Comparison of ENCODE assay signal across 12 cellular contexts in genomic region chr14:39680777-39681176, GRCh38.
A peak's percentile ranks its signal among the peaks of the same experiment; 100 is the strongest.
DNase-seq lines count a peak whose midpoint lies in the region; ATAC-seq and TF ChIP-seq lines count a peak whose summit lies in the region.
"Had no signal": no experiment of that assay in that cellular context is flagged by ENCODE, and none has a peak within 500 bp of the region (broad histone marks: within the 10 kb centered on the region; RNA-seq: fewer than 3 reads in every experiment).

No MANE protein-coding gene starts in this region.

- no peak overlapping the region for H3K4me3 Mint-ChIP-seq in activated T-helper 17 cell treated with anti-CD3 and anti-CD28 coated beads, Interleukin-2, amount 50 U/mL, for 72 hours
- H3K4me3 Mint-ChIP-seq: activated B cell treated with CpG ODN at 0.5 μM for 24 hours; activated T-cell treated with anti-CD3 and anti-CD28 coated beads, Interleukin-2, amount 50 U/mL, for 24 hours had no signal

- no TSS peak for BruUV-seq in PC-3 (replicated peaks; lab: Mats Ljungman, UMichigan)

- H3K79me2 ChIP-seq in PC-3 (ENCODE audit: low read length) = no peaks in the 10 kb centered on the region

- H3K9me3 Mint-ChIP-seq in activated T-helper 17 cell treated with anti-CD3 and anti-CD28 coated beads, Interleukin-2, amount 50 U/mL, for 72 hours = no peaks in the 10 kb centered on the region

- POLR2A ChIA-PET in PC-3 (lab: Charles Lee; ENCODE audit: unreplicated experiment) (no interaction called here), RWPE1 (lab: Yijun Ruan, JAX; ENCODE audit: low non-redundant PET) (no interaction called here)

- no peak overlapping the region for H3K4me2 ChIP-seq in PC-3 (ENCODE audit: low read length)

- H3K4me3 ChIP-seq in PC-3 (ENCODE audit: low read length) = no peak overlapping the region

- peaks cover 45% of the 10 kb centered on the region for H3K27me3 ChIP-seq in PC-3 (ENCODE audit: low read length)

- H3K9ac ChIP-seq in PC-3 (ENCODE audit: low read length) = no peak overlapping the region

- H3K27ac Mint-ChIP-seq in activated T-helper 17 cell treated with anti-CD3 and anti-CD28 coated beads, Interleukin-2, amount 50 U/mL, for 72 hours = no peak overlapping the region
- H3K27ac Mint-ChIP-seq: activated B cell treated with CpG ODN at 0.5 μM for 24 hours had no signal

- no peaks in the 10 kb centered on the region for H3K36me3 ChIP-seq in PC-3 (ENCODE audit: low read depth, low read length)

- H3K27me3 Mint-ChIP-seq in activated T-helper 17 cell treated with anti-CD3 and anti-CD28 coated beads, Interleukin-2, amount 50 U/mL, for 72 hours = no peaks in the 10 kb centered on the region
- H3K27me3 Mint-ChIP-seq: activated B cell treated with CpG ODN at 0.5 μM for 24 hours; activated T-cell treated with anti-CD3 and anti-CD28 coated beads, Interleukin-2, amount 50 U/mL, for 24 hours had no signal

- CTCF ChIA-PET in PC-3 (lab: Charles Lee) = no interaction called here
- CTCF ChIA-PET in RWPE1 (lab: Yijun Ruan, JAX) = interaction anchor here (0.6 to 0.8 kb wide), 2 partner anchors 52 to 88 kb away, joined by 3 to 7 read pairs; no protein-coding TSS in a partner anchor

- H3K4me1 Mint-ChIP-seq in activated T-helper 17 cell treated with anti-CD3 and anti-CD28 coated beads, Interleukin-2, amount 50 U/mL, for 72 hours = peaks cover 6% of the 10 kb centered on the region
- H3K4me1 Mint-ChIP-seq: activated B cell treated with CpG ODN at 0.5 μM for 24 hours had no signal

- no peaks in the 10 kb centered on the region for H3K9me2 ChIP-seq in PC-3 (replicated peaks; ENCODE audit: low read length)

- ATAC-seq in GM18508 (IDR thresholded peaks at IDR 0.05; ENCODE audit: insufficient read depth, unreplicated experiment) = peak; percentile 90
- ATAC-seq in GM19467 (IDR thresholded peaks at IDR 0.05; ENCODE audit: unreplicated experiment) = peak; percentile 89
- peak; percentile 90 for ATAC-seq in HG02870 (IDR thresholded peaks at IDR 0.05; ENCODE audit: unreplicated experiment)
- ATAC-seq in HG03520 (IDR thresholded peaks at IDR 0.05; ENCODE audit: unreplicated experiment) = peak; percentile 85
- ATAC-seq in PC-3 = no peak
- ATAC-seq in activated T-helper 17 cell treated with anti-CD3 and anti-CD28 coated beads, Interleukin-2, amount 50 U/mL, for 72 hours (replicated peaks) = no peak
- ATAC-seq: HCT116 had no signal

- H3F3A ChIP-seq in PC-3 (ENCODE audit: low read length, unreplicated experiment) = no peaks in the 10 kb centered on the region

- no peak for TF ChIP-seq CTCF in PC-3 (conservative IDR thresholded peaks at IDR 0.05; ENCODE audit: low read depth, low read length)
- no peak for TF ChIP-seq CTCF in RWPE1 (conservative IDR thresholded peaks at IDR 0.05; ENCODE audit: low read depth)

- H4K20me1 ChIP-seq in PC-3 (ENCODE audit: low read length) = no peaks in the 10 kb centered on the region

- no peak overlapping the region for H2AFZ ChIP-seq in PC-3 (ENCODE audit: low read length)

- no peaks in the 10 kb centered on the region for H3K9me3 ChIP-seq in PC-3 (ENCODE audit: low read length)

- no peaks in the 10 kb centered on the region for H3K36me3 Mint-ChIP-seq in activated T-helper 17 cell treated with anti-CD3 and anti-CD28 coated beads, Interleukin-2, amount 50 U/mL, for 72 hours (ENCODE audit: low read depth)

- DNase-seq in PC-3 (no peak), RWPE1 (ENCODE audit: low spot score) (no peak), T-helper 9 cell (no peak)
- DNase-seq: activated B cell treated with CpG ODN at 0.5 μM for 24 hours; activated T-cell treated with anti-CD3 and anti-CD28 coated beads, Interleukin-2, amount 50 U/mL, for 24 hours; NCI-H2107 had no signal

- no peaks in the 10 kb centered on the region for H3K4me1 ChIP-seq in PC-3 (ENCODE audit: insufficient read depth, low read length)

- intact Hi-C loops in PC-3 (cut with micrococcal nuclease) = no loop called here

- H3K27ac ChIP-seq in PC-3 (ENCODE audit: low read length) = no peak overlapping the region
- H3K27ac ChIP-seq in RWPE1 = no peak overlapping the region

Comparison
In these comparisons a context has a peak if more than half of its experiments do, and no peak if none do; other contexts are left out.
1. ATAC-seq: peak in GM18508 (single experiment), GM19467 (single experiment), HG02870 (single experiment) and HG03520 (single experiment); none in PC-3 (single experiment) and activated T-helper 17 cell treated with anti-CD3 and anti-CD28 coated beads, Interleukin-2, amount 50 U/mL, for 72 hours (single experiment).